ENCODE assay signal across 14 cellular contexts in genomic region chr2:239824866-239825704, GRCh38.
DNase-seq lines count a peak whose midpoint lies in the region; ATAC-seq and TF ChIP-seq lines count a peak whose summit lies in the region.
"Had no signal": no experiment of that assay in that cellular context is flagged by ENCODE, and none has a peak within 500 bp of the region (broad histone marks: within the 10 kb centered on the region; RNA-seq: fewer than 3 reads in every experiment).

No MANE protein-coding gene starts in this region.

- H3K27me3 ChIP-seq in testis, result no peaks in the 10 kb centered on the region
- H3K27me3 ChIP-seq: thyroid gland had no signal

- no peak for TF ChIP-seq POLR2A in NB4 (IDR thresholded peaks at IDR 0.05; ENCODE audit: extremely low read depth, insufficient read length)
- no peak for TF ChIP-seq POLR2A in testis (IDR thresholded peaks at IDR 0.05)

- no peak overlapping the region for H3K27ac ChIP-seq in testis
- H3K27ac ChIP-seq: A549, thyroid gland had no signal

- no peaks in the 10 kb centered on the region for H3K36me3 Mint-ChIP-seq in activated CD8-positive, alpha-beta T cell treated with anti-CD3 and anti-CD28 coated beads, Interleukin-2, amount 10 ng/mL, durations not matched to agents 7 days and 5 days (ENCODE audit: low read depth)
- H3K36me3 Mint-ChIP-seq in activated CD8-positive, alpha-beta T cell treated with anti-CD3 and anti-CD28 coated beads for 36 hours (ENCODE audit: low read depth), result no peaks in the 10 kb centered on the region
- H3K36me3 Mint-ChIP-seq: activated naive CD4-positive, alpha-beta T cell treated with anti-CD3 and anti-CD28 coated beads, Interleukin-2, amount 50 U/mL, for 24 hours; CD4-positive, alpha-beta memory T cell had no signal

- H3K36me3 ChIP-seq in testis (ENCODE audit: low read depth, missing control alignments), result no peaks in the 10 kb centered on the region
- H3K36me3 ChIP-seq: thyroid gland had no signal

- CTCF ChIA-PET in activated CD8-positive, alpha-beta T cell treated with anti-CD3 and anti-CD28 coated beads, Interleukin-2, amount 10 ng/mL, durations not matched to agents 7 days and 5 days (lab: Charles Lee), result no interaction called here
- CTCF ChIA-PET in activated CD8-positive, alpha-beta T cell treated with anti-CD3 and anti-CD28 coated beads for 36 hours (lab: Charles Lee), result no interaction called here

- no peak overlapping the region for H3K27ac Mint-ChIP-seq in activated CD8-positive, alpha-beta T cell treated with anti-CD3 and anti-CD28 coated beads, Interleukin-2, amount 10 ng/mL, durations not matched to agents 7 days and 5 days
- no peak overlapping the region for H3K27ac Mint-ChIP-seq in activated CD8-positive, alpha-beta T cell treated with anti-CD3 and anti-CD28 coated beads for 36 hours
- H3K27ac Mint-ChIP-seq: CD4-positive, alpha-beta memory T cell had no signal

- no peaks in the 10 kb centered on the region for H3K4me1 ChIP-seq in testis
- H3K4me1 ChIP-seq: A549 had no signal

- POLR2A ChIA-PET in activated CD8-positive, alpha-beta T cell treated with anti-CD3 and anti-CD28 coated beads, Interleukin-2, amount 10 ng/mL, durations not matched to agents 7 days and 5 days (lab: Charles Lee), result interaction anchor here (0.8 kb wide), 1 partner anchor 104 kb away, joined by 3 read pairs; no protein-coding TSS in a partner anchor
- POLR2A ChIA-PET in activated CD8-positive, alpha-beta T cell treated with anti-CD3 and anti-CD28 coated beads for 36 hours (lab: Charles Lee), result no interaction called here

- TF ChIP-seq CTCF in activated CD8-positive, alpha-beta T cell treated with anti-CD3 and anti-CD28 coated beads for 36 hours (IDR thresholded peaks at IDR 0.05), result no peak
- TF ChIP-seq CTCF in NB4 (IDR thresholded peaks at IDR 0.05; ENCODE audit: low read depth, low read length), result peak; percentile 40
- no peak for TF ChIP-seq CTCF in testis (IDR thresholded peaks at IDR 0.05)

- no peaks in the 10 kb centered on the region for H3K9me3 Mint-ChIP-seq in activated CD8-positive, alpha-beta T cell treated with anti-CD3 and anti-CD28 coated beads, Interleukin-2, amount 10 ng/mL, durations not matched to agents 7 days and 5 days (ENCODE audit: insufficient read depth)
- H3K9me3 Mint-ChIP-seq in activated CD8-positive, alpha-beta T cell treated with anti-CD3 and anti-CD28 coated beads for 36 hours, result no peaks in the 10 kb centered on the region
- H3K9me3 Mint-ChIP-seq: activated naive CD4-positive, alpha-beta T cell treated with anti-CD3 and anti-CD28 coated beads, Interleukin-2, amount 50 U/mL, for 24 hours; CD4-positive, alpha-beta memory T cell had no signal

- WGBS in testis, 2 donors, result 87 to 90% methylated on average over 16 to 17 of the region's 17 CpGs

- H3K27me3 Mint-ChIP-seq in activated CD8-positive, alpha-beta T cell treated with anti-CD3 and anti-CD28 coated beads, Interleukin-2, amount 10 ng/mL, durations not matched to agents 7 days and 5 days (ENCODE audit: low read depth), result peaks cover 2% of the 10 kb centered on the region
- H3K27me3 Mint-ChIP-seq in activated CD8-positive, alpha-beta T cell treated with anti-CD3 and anti-CD28 coated beads for 36 hours, result peaks cover 3% of the 10 kb centered on the region

- intact Hi-C loops in activated CD8-positive, alpha-beta T cell treated with anti-CD3 and anti-CD28 coated beads for 36 hours (cut with micrococcal nuclease), result no loop called here
- intact Hi-C loops in testis (cut with DNase I; ENCODE audit: low total_unique reads), result no loop called here

- DNase-seq in activated CD8-positive, alpha-beta T cell treated with anti-CD3 and anti-CD28 coated beads, Interleukin-2, amount 10 ng/mL, durations not matched to agents 7 days and 5 days, result peak; percentile 4
- no peak for DNase-seq in activated CD8-positive, alpha-beta T cell treated with anti-CD3 and anti-CD28 coated beads for 36 hours
- DNase-seq in NB4 (ENCODE audit: low read depth) (no peak), islet precursor cell (peak; percentile 36), testis (peak; percentile 11), CD1c-positive myeloid dendritic cell (ENCODE audit: extremely low spot score) (no peak)
- DNase-seq: CD4-positive, alpha-beta memory T cell; EL; foreskin melanocyte had no signal

- no peak overlapping the region for H3K4me3 ChIP-seq in NB4 (ENCODE audit: low read depth, low read length)
- H3K4me3 ChIP-seq in testis, result no peak overlapping the region
- H3K4me3 ChIP-seq: A549, thyroid gland had no signal

- H3K4me1 Mint-ChIP-seq in activated CD8-positive, alpha-beta T cell treated with anti-CD3 and anti-CD28 coated beads, Interleukin-2, amount 10 ng/mL, durations not matched to agents 7 days and 5 days (ENCODE audit: low read depth), result no peaks in the 10 kb centered on the region
- no peaks in the 10 kb centered on the region for H3K4me1 Mint-ChIP-seq in activated CD8-positive, alpha-beta T cell treated with anti-CD3 and anti-CD28 coated beads for 36 hours (ENCODE audit: low read depth)
- H3K4me1 Mint-ChIP-seq: activated naive CD4-positive, alpha-beta T cell treated with anti-CD3 and anti-CD28 coated beads, Interleukin-2, amount 50 U/mL, for 24 hours had no signal

- ATAC-seq in activated CD8-positive, alpha-beta T cell treated with anti-CD3 and anti-CD28 coated beads, Interleukin-2, amount 10 ng/mL, durations not matched to agents 7 days and 5 days, result no peak
- no peak for ATAC-seq in activated CD8-positive, alpha-beta T cell treated with anti-CD3 and anti-CD28 coated beads for 36 hours
- ATAC-seq in HG03135 (IDR thresholded peaks at IDR 0.05; ENCODE audit: unreplicated experiment), result no peak
- no peak for ATAC-seq in GM21390 (IDR thresholded peaks at IDR 0.05; ENCODE audit: unreplicated experiment)

- H3K9me3 ChIP-seq in testis, result no peaks in the 10 kb centered on the region
- H3K9me3 ChIP-seq: A549, thyroid gland had no signal

- H3K4me3 Mint-ChIP-seq in activated CD8-positive, alpha-beta T cell treated with anti-CD3 and anti-CD28 coated beads, Interleukin-2, amount 10 ng/mL, durations not matched to agents 7 days and 5 days, result no peak overlapping the region
- no peak overlapping the region for H3K4me3 Mint-ChIP-seq in activated CD8-positive, alpha-beta T cell treated with anti-CD3 and anti-CD28 coated beads for 36 hours
- H3K4me3 Mint-ChIP-seq: activated naive CD4-positive, alpha-beta T cell treated with anti-CD3 and anti-CD28 coated beads, Interleukin-2, amount 50 U/mL, for 24 hours; CD4-positive, alpha-beta memory T cell had no signal

Comparison
In these comparisons a context has a peak if more than half of its experiments do, and no peak if none do; other contexts are left out.
1. DNase-seq: peak in activated CD8-positive, alpha-beta T cell treated with anti-CD3 and anti-CD28 coated beads, Interleukin-2, amount 10 ng/mL, durations not matched to agents 7 days and 5 days (single experiment), islet precursor cell (single experiment) and testis (single experiment); none in activated CD8-positive, alpha-beta T cell treated with anti-CD3 and anti-CD28 coated beads for 36 hours (single experiment), NB4 (single experiment) and CD1c-positive myeloid dendritic cell (single experiment).